ENCODE assay signal across 6 cellular contexts in genomic region chr6:141719476-141719875, GRCh38.
"Had no signal": no experiment of that assay in that cellular context is flagged by ENCODE, and none has a peak within 500 bp of the region (broad histone marks: within the 10 kb centered on the region; RNA-seq: fewer than 3 reads in every experiment).

No MANE protein-coding gene starts in this region.

- H3K4me3 Mint-ChIP-seq: H9 had no signal

- H3K4me3 ChIP-seq: GM23248 had no signal

- H2AFZ ChIP-seq: GM23248 had no signal

- H3K9me3 Mint-ChIP-seq: H9 had no signal

- DNase-seq: GM23248, GOT3, H9, HCEC 1CT, IMR-90 had no signal

- H3K27ac Mint-ChIP-seq: H9 had no signal

- H3K9ac ChIP-seq: GM23248 had no signal

- H3K27ac ChIP-seq: GM23248 had no signal

- H3K4me1 Mint-ChIP-seq: H9 had no signal

- FAIRE-seq: HTR-8/SVneo had no signal
